In the genomic region with DNA sequence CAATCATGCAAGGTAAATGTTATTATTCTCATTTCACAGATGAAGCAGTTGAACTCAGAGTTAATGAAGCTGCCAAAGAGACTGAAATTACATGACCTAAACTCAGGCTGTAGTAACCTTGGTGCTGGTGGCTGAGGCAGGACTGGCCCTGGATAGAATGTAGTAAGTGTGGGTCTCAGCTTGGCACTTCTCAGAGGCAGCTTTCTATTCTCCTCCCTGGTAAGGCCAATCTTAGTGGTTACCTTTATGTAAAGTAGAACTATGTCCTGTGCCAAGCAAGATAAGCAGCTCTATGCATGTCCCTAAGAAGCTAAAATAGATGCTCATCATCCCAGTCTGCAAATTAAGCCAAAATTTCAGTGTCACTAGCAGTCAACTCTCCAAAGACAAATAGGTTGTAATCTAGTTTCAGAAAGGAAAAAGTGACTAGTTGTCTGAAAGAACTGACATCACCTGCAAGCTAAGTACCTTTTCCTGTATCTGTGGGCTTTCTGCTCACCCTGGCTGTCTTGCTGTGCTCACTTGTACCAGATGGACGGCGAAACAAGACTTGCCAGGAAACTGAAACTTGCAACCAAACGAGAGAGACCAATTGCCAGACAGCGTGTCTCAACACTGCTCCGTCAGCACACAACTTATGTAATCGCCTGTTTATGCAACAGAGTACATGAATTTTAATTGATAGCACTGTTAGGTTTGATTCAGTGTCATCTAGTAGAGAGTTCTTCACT, we compare ENCODE assay signal across 9 cellular contexts. TPM values are rescaled to one million over a fixed set of nuclear protein-coding genes. Genes with fewer than 3 reads are reported as not detected.
DNase-seq lines count a peak whose midpoint lies in the region; ATAC-seq and TF ChIP-seq lines count a peak whose summit lies in the region.
"Had no signal": no experiment of that assay in that cellular context is flagged by ENCODE, and none has a peak within 500 bp of the region (broad histone marks: within the 10 kb centered on the region; RNA-seq: fewer than 3 reads in every experiment).

No MANE protein-coding gene starts in this region.

- H3K36me3 ChIP-seq in A673 (ENCODE audit: insufficient read depth, low read length, poor library complexity, severe bottlenecking) (no peaks in the 10 kb centered on the region), fibroblast of lung (ENCODE audit: control insufficient read depth, insufficient read depth, low read length) (no peaks in the 10 kb centered on the region), H7 (replicated peaks; ENCODE audit: control insufficient read depth, insufficient read depth, low read length) (no peaks in the 10 kb centered on the region)

- peaks cover 4% of the 10 kb centered on the region for H3K27me3 Mint-ChIP-seq in activated CD8-positive, alpha-beta T cell treated with anti-CD3 and anti-CD28 coated beads for 36 hours

- H3K27me3 ChIP-seq in A673 (replicated peaks; ENCODE audit: insufficient read depth, low read depth, low read length, poor library complexity) = no peaks in the 10 kb centered on the region
- peaks cover 3% of the 10 kb centered on the region for H3K27me3 ChIP-seq in fibroblast of lung (ENCODE audit: control insufficient read depth, insufficient read depth, low read length)
- no peaks in the 10 kb centered on the region for H3K27me3 ChIP-seq in H7 (ENCODE audit: control insufficient read depth, insufficient read depth, low read length)

- H3K4me1 ChIP-seq in A673 (ENCODE audit: insufficient read depth, low read length, poor library complexity, severe bottlenecking) (no peaks in the 10 kb centered on the region), fibroblast of lung (ENCODE audit: control insufficient read depth, extremely low read depth, insufficient read depth, low read length) (no peaks in the 10 kb centered on the region)

- no peak for TF ChIP-seq CTCF in A673 (conservative IDR thresholded peaks at IDR 0.05; ENCODE audit: low read depth, low read length)
- TF ChIP-seq CTCF in activated CD8-positive, alpha-beta T cell treated with anti-CD3 and anti-CD28 coated beads for 36 hours (IDR thresholded peaks at IDR 0.05) = no peak
- TF ChIP-seq CTCF in fibroblast of lung (conservative IDR thresholded peaks at IDR 0.05 in 1 of 2, IDR thresholded peaks at IDR 0.05 in 1 of 2; ENCODE audit: low read depth in 1 of 2, low read length in 2 of 2) = no peak

- H3K27ac Mint-ChIP-seq in activated CD8-positive, alpha-beta T cell treated with anti-CD3 and anti-CD28 coated beads for 36 hours = peak overlapping the region; percentile 73

- no peaks in the 10 kb centered on the region for H3K9me3 Mint-ChIP-seq in activated CD8-positive, alpha-beta T cell treated with anti-CD3 and anti-CD28 coated beads for 36 hours

- H3K27ac ChIP-seq in A673 (ENCODE audit: low read depth, low read length, poor library complexity, severe bottlenecking) = no peak overlapping the region
- H3K27ac ChIP-seq in fibroblast of lung (ENCODE audit: insufficient read depth, low read length) = no peak overlapping the region
- H3K27ac ChIP-seq: C4-2B had no signal

- no peaks in the 10 kb centered on the region for H3K79me2 ChIP-seq in fibroblast of lung (ENCODE audit: control insufficient read depth, insufficient read depth, low read length)

- no peak overlapping the region for H2AFZ ChIP-seq in fibroblast of lung (ENCODE audit: low read length)

- H3K4me1 Mint-ChIP-seq in activated CD8-positive, alpha-beta T cell treated with anti-CD3 and anti-CD28 coated beads for 36 hours (ENCODE audit: low read depth) = peaks cover 39% of the 10 kb centered on the region

- H3K4me3 ChIP-seq in A673 (ENCODE audit: low read depth, low read length, poor library complexity, severe bottlenecking) (peak overlapping the region; percentile 15), fibroblast of lung (replicated peaks in 1 of 4; ENCODE audit: control extremely low read depth in 1 of 4, insufficient read depth in 1 of 4, low read depth in 3 of 4, low read length in 4 of 4) (peak overlapping the region in 2 of 4 experiments; percentile 7 to 8), H7 (ENCODE audit: insufficient read depth, low read depth, low read length) (no peak overlapping the region)

- CTCF ChIA-PET in A673 (lab: Charles Lee) = no interaction called here
- CTCF ChIA-PET in activated CD8-positive, alpha-beta T cell treated with anti-CD3 and anti-CD28 coated beads for 36 hours (lab: Charles Lee) = interaction anchor here (1.1 to 1.4 kb wide), 5 partner anchors 12 to 328 kb away, joined by 4 to 5 read pairs (median 5); partner anchors contain the start of gene CH25H

- no peak overlapping the region for H3K9ac ChIP-seq in fibroblast of lung (ENCODE audit: insufficient read depth, low read length)

- ATAC-seq in GM19351 (IDR thresholded peaks at IDR 0.05; ENCODE audit: unreplicated experiment) = peak; percentile 99
- peak; percentile 96 for ATAC-seq in HG03457 (IDR thresholded peaks at IDR 0.05; ENCODE audit: unreplicated experiment)
- ATAC-seq in activated CD8-positive, alpha-beta T cell treated with anti-CD3 and anti-CD28 coated beads for 36 hours = peak; percentile 96

- DNase-seq in A673 (ENCODE audit: low spot score) (peak; percentile 38), fibroblast of lung (ENCODE audit: low read depth in 2 of 2) (peak in 1 of 2 donors; percentile 56), H7 (no peak), posterior vena cava (ENCODE audit: low spot score) (no peak)
- DNase-seq in activated CD8-positive, alpha-beta T cell treated with anti-CD3 and anti-CD28 coated beads for 36 hours = peak; percentile 82
- peak; percentile 31 to 41 for DNase-seq in stimulated activated CD4-positive, alpha-beta T cell treated with anti-CD3 and anti-CD28 coated beads, Interleukin-15, amount 100 ng/mL, for 48 hours (ENCODE audit: low read depth in 2 of 2)

- POLR2A ChIA-PET in A673 (lab: Charles Lee; ENCODE audit: low non-redundant PET) = no interaction called here
- POLR2A ChIA-PET in activated CD8-positive, alpha-beta T cell treated with anti-CD3 and anti-CD28 coated beads for 36 hours (lab: Charles Lee) = interaction anchor here (0.7 to 1.5 kb wide), 6 partner anchors 41 to 230 kb away, joined by 3 to 4 read pairs (median 3); no protein-coding TSS in a partner anchor

- H3K36me3 Mint-ChIP-seq in activated CD8-positive, alpha-beta T cell treated with anti-CD3 and anti-CD28 coated beads for 36 hours (ENCODE audit: low read depth) = no peaks in the 10 kb centered on the region

- H3K4me3 Mint-ChIP-seq in activated CD8-positive, alpha-beta T cell treated with anti-CD3 and anti-CD28 coated beads for 36 hours = peak overlapping the region; percentile 63

- intact Hi-C loops in A673 (cut with micrococcal nuclease; ENCODE audit: unreplicated experiment) (no loop called here), posterior vena cava (cut with DNase I) (no loop called here)
- intact Hi-C loops in activated CD8-positive, alpha-beta T cell treated with anti-CD3 and anti-CD28 coated beads for 36 hours (cut with micrococcal nuclease) = loop anchor here (10.0 kb wide), 1 partner anchor 79 kb away; no protein-coding TSS in a partner anchor

- H3K9me3 ChIP-seq in A673 (ENCODE audit: low read depth, low read length, poor library complexity, severe bottlenecking) (no peaks in the 10 kb centered on the region), fibroblast of lung (ENCODE audit: control insufficient read depth, insufficient read depth, low read depth, low read length) (no peaks in the 10 kb centered on the region)

- no peaks in the 10 kb centered on the region for H4K20me1 ChIP-seq in fibroblast of lung (ENCODE audit: control insufficient read depth, extremely low read depth, insufficient read depth, low read length)

- peak overlapping the region; percentile 56 for H3K4me2 ChIP-seq in fibroblast of lung (ENCODE audit: extremely low read depth, insufficient read depth, low read length)

- BruUV-seq in A673 (replicated peaks; lab: Mats Ljungman, UMichigan) = no TSS peak

RNA-seq across cellular contexts. Expression of gene CH25H, which starts 43.7 kb away (rescaled TPM):
- total RNA-seq in A673 (2021) (0.42 and 0.56 TPM in 2 replicates), fibroblast of lung (8.2 and 17.7 TPM in 2 replicates), posterior vena cava (1 to 10 TPM in 1 of 2 donors, under 1 TPM in 1; 0.93 to 2.3 TPM)
- not detected for total RNA-seq in activated CD8-positive, alpha-beta T cell treated with anti-CD3 and anti-CD28 coated beads for 36 hours
- 0.42 and 1.7 TPM in 2 replicates for polyA plus RNA-seq in fibroblast of lung
- polyA plus RNA-seq in fibroblast of lung (2012) = 0.73 and 2.9 TPM in 2 replicates
- 2.4 and 14.3 TPM in 2 replicates for polyA minus RNA-seq in fibroblast of lung (ENCODE audit: low replicate concordance)
- total RNA-seq in H7 (2014; rRNA removed; shearing (Covaris generic)) = not detected in 2 replicates

Comparison
In these comparisons a context has a peak if more than half of its experiments do, and no peak if none do; other contexts are left out.
1. DNase-seq: peak in A673 (single experiment), activated CD8-positive, alpha-beta T cell treated with anti-CD3 and anti-CD28 coated beads for 36 hours (single experiment) and stimulated activated CD4-positive, alpha-beta T cell treated with anti-CD3 and anti-CD28 coated beads, Interleukin-15, amount 100 ng/mL, for 48 hours (2 of 2); none in H7 (single experiment) and posterior vena cava (single experiment).
2. Peak in every context shown above with its lines, with median percentiles within 50 percentile points of each other: ATAC-seq.